In genomic region chr18:31225668-31226067, GRCh38 we compare ENCODE assay signal across 14 cellular contexts.
DNase-seq lines count a peak whose midpoint lies in the region; ATAC-seq and TF ChIP-seq lines count a peak whose summit lies in the region.
"Had no signal": no experiment of that assay in that cellular context is flagged by ENCODE, and none has a peak within 500 bp of the region (broad histone marks: within the 10 kb centered on the region; RNA-seq: fewer than 3 reads in every experiment).

No MANE protein-coding gene starts in this region.

- TF ChIP-seq CTCF in cardiac fibroblast (IDR thresholded peaks at IDR 0.05; ENCODE audit: low read depth, low read length) = no peak
- no peak for TF ChIP-seq CTCF in progenitor cell of endocrine pancreas (IDR thresholded peaks at IDR 0.05; ENCODE audit: unreplicated experiment)

- DNase-seq in HK-2 (ENCODE audit: unreplicated experiment) (peak; percentile 3), cardiac fibroblast (ENCODE audit: low read depth in 2 of 2) (peak; percentile 36 to 67), iPS-NIHi11 (ENCODE audit: low spot score) (peak; percentile 54), progenitor cell of endocrine pancreas (ENCODE audit: low spot score, unreplicated experiment) (no peak), DMS53 treated with DMSO at 0.1 percent for 48 hours (lab: John Stamatoyannopoulos, UW; ENCODE audit: unreplicated experiment) (no peak), T-helper 1 cell (no peak)
- no peak for DNase-seq in activated CD4-positive, alpha-beta T cell treated with anti-CD3 and anti-CD28 coated beads, Interleukin-2, amount 50 U/mL, for 1 hour
- no peak for DNase-seq in natural killer cell treated with Interleukin-12 subunit alpha and Interleukin-12 subunit beta and Interleukin-15 and Interleukin-18, amount 100 ng/mL, for 72 hours (ENCODE audit: low spot score)
- DNase-seq: activated naive CD8-positive, alpha-beta T cell treated with anti-CD3 and anti-CD28 coated beads, Interleukin-2, amount 50 U/mL, for 24 hours; head of caudate nucleus; KG1; NCI-H2107; T1000 had no signal

- H3K27me3 Mint-ChIP-seq in progenitor cell of endocrine pancreas = no peaks in the 10 kb centered on the region
- no peaks in the 10 kb centered on the region for H3K27me3 Mint-ChIP-seq in natural killer cell treated with Interleukin-12 subunit alpha and Interleukin-12 subunit beta and Interleukin-15 and Interleukin-18, amount 100 ng/mL, for 72 hours
- H3K27me3 Mint-ChIP-seq: activated naive CD8-positive, alpha-beta T cell treated with anti-CD3 and anti-CD28 coated beads, Interleukin-2, amount 50 U/mL, for 24 hours had no signal

- H3K4me1 Mint-ChIP-seq in progenitor cell of endocrine pancreas (ENCODE audit: low read depth) = peaks cover 34% of the 10 kb centered on the region
- no peaks in the 10 kb centered on the region for H3K4me1 Mint-ChIP-seq in natural killer cell treated with Interleukin-12 subunit alpha and Interleukin-12 subunit beta and Interleukin-15 and Interleukin-18, amount 100 ng/mL, for 72 hours (ENCODE audit: low read depth in 2 of 2)
- H3K4me1 Mint-ChIP-seq: activated naive CD8-positive, alpha-beta T cell treated with anti-CD3 and anti-CD28 coated beads, Interleukin-2, amount 50 U/mL, for 24 hours had no signal

- no peak for ATAC-seq in natural killer cell treated with Interleukin-12 subunit alpha and Interleukin-12 subunit beta and Interleukin-15 and Interleukin-18, amount 100 ng/mL, for 72 hours
- ATAC-seq: activated naive CD8-positive, alpha-beta T cell treated with anti-CD3 and anti-CD28 coated beads, Interleukin-2, amount 50 U/mL, for 24 hours had no signal

- peaks cover 21% of the 10 kb centered on the region for H3K9me3 Mint-ChIP-seq in progenitor cell of endocrine pancreas (ENCODE audit: low read depth)
- H3K9me3 Mint-ChIP-seq in natural killer cell treated with Interleukin-12 subunit alpha and Interleukin-12 subunit beta and Interleukin-15 and Interleukin-18, amount 100 ng/mL, for 72 hours = peaks cover 9% of the 10 kb centered on the region

- H3K4me3 Mint-ChIP-seq in progenitor cell of endocrine pancreas (ENCODE audit: low read depth) = no peak overlapping the region
- no peak overlapping the region for H3K4me3 Mint-ChIP-seq in natural killer cell treated with Interleukin-12 subunit alpha and Interleukin-12 subunit beta and Interleukin-15 and Interleukin-18, amount 100 ng/mL, for 72 hours
- H3K4me3 Mint-ChIP-seq: activated naive CD8-positive, alpha-beta T cell treated with anti-CD3 and anti-CD28 coated beads, Interleukin-2, amount 50 U/mL, for 24 hours had no signal

- H3K36me3 Mint-ChIP-seq in progenitor cell of endocrine pancreas (ENCODE audit: insufficient read depth) = peaks cover 9% of the 10 kb centered on the region
- H3K36me3 Mint-ChIP-seq in natural killer cell treated with Interleukin-12 subunit alpha and Interleukin-12 subunit beta and Interleukin-15 and Interleukin-18, amount 100 ng/mL, for 72 hours = no peaks in the 10 kb centered on the region

- H3K4me3 ChIP-seq in cardiac fibroblast (replicated peaks in 1 of 2; ENCODE audit: low read depth in 2 of 2, low read length in 2 of 2) = no peak overlapping the region
- H3K4me3 ChIP-seq: BLaER1 had no signal

- H3K27ac Mint-ChIP-seq in progenitor cell of endocrine pancreas = peak overlapping the region; percentile 89
- no peak overlapping the region for H3K27ac Mint-ChIP-seq in natural killer cell treated with Interleukin-12 subunit alpha and Interleukin-12 subunit beta and Interleukin-15 and Interleukin-18, amount 100 ng/mL, for 72 hours
- H3K27ac Mint-ChIP-seq: activated naive CD8-positive, alpha-beta T cell treated with anti-CD3 and anti-CD28 coated beads, Interleukin-2, amount 50 U/mL, for 24 hours had no signal

Comparison
In these comparisons a context has a peak if more than half of its experiments do, and no peak if none do; other contexts are left out.
1. DNase-seq: peak in HK-2 (single experiment), cardiac fibroblast (2 of 2) and iPS-NIHi11 (single experiment); none in progenitor cell of endocrine pancreas (single experiment), DMS53 treated with DMSO at 0.1 percent for 48 hours (single experiment), T-helper 1 cell (0 of 5), activated CD4-positive, alpha-beta T cell treated with anti-CD3 and anti-CD28 coated beads, Interleukin-2, amount 50 U/mL, for 1 hour (single experiment) and natural killer cell treated with Interleukin-12 subunit alpha and Interleukin-12 subunit beta and Interleukin-15 and Interleukin-18, amount 100 ng/mL, for 72 hours (single experiment).